ENCODE assay signal across 1 cellular context in genomic region chr12:124917841-124918621, GRCh38.
TF ChIP-seq lines count a peak whose summit lies in the region.

No MANE protein-coding gene starts in this region.

TF ChIP-seq in K562, 482 proteins besides CTCF, POLR2A, EP300 and RAD21 (continued from another document):
- TF ChIP-seq, protein P1, sequence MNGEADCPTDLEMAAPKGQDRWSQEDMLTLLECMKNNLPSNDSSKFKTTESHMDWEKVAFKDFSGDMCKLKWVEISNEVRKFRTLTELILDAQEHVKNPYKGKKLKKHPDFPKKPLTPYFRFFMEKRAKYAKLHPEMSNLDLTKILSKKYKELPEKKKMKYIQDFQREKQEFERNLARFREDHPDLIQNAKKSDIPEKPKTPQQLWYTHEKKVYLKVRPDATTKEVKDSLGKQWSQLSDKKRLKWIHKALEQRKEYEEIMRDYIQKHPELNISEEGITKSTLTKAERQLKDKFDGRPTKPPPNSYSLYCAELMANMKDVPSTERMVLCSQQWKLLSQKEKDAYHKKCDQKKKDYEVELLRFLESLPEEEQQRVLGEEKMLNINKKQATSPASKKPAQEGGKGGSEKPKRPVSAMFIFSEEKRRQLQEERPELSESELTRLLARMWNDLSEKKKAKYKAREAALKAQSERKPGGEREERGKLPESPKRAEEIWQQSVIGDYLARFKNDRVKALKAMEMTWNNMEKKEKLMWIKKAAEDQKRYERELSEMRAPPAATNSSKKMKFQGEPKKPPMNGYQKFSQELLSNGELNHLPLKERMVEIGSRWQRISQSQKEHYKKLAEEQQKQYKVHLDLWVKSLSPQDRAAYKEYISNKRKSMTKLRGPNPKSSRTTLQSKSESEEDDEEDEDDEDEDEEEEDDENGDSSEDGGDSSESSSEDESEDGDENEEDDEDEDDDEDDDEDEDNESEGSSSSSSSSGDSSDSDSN (IDR thresholded peaks at IDR 0.05; ENCODE audit: borderline replicate concordance in 1 of 2, low read depth in 2 of 2, low read length in 2 of 2) = no peak
- TF ChIP-seq GABPB1 (CRISPR knock-in tag; IDR thresholded peaks at IDR 0.05) (no peak), SRSF1 (IDR thresholded peaks at IDR 0.05; ENCODE audit: low read depth, low read length) (no peak), RBFOX2 (IDR thresholded peaks at IDR 0.05; ENCODE audit: low read depth, low read length) (0 out of 2 replicates have a peak, but pooled peaks have one; percentile 46), ZNF316 (IDR thresholded peaks at IDR 0.05) (no peak), MXI1 (IDR thresholded peaks at IDR 0.05; ENCODE audit: low read depth, low read length) (no peak), ZC3H11A (IDR thresholded peaks at IDR 0.05; ENCODE audit: low read depth, low read length) (no peak), ZNF644 (tag; IDR thresholded peaks at IDR 0.05; ENCODE audit: low read depth) (peak; percentile 61; the same call in 1 of the 2 replicates), KDM1A (IDR thresholded peaks at IDR 0.05) (no peak), TCF7 (IDR thresholded peaks at IDR 0.05; ENCODE audit: borderline replicate concordance) (no peak), YY1 (IDR thresholded peaks at IDR 0.05; ENCODE audit: borderline replicate concordance in 1 of 3, control insufficient read depth in 1 of 3, extremely low read depth in 1 of 3, insufficient read depth in 3 of 3, insufficient read length in 1 of 3, insufficient replicate concordance in 2 of 3, low read depth in 1 of 3, low read length in 2 of 3) (peak in 1 of 3 experiments; percentile 8), NCOA1 (IDR thresholded peaks at IDR 0.05; ENCODE audit: low read depth) (no peak), BRD9 (IDR thresholded peaks at IDR 0.05; ENCODE audit: low read depth, partially characterized antibody) (peak; percentile 76), EZH2 (IDR thresholded peaks at IDR 0.05; ENCODE audit: borderline replicate concordance, low read depth, low read length) (no peak), ZNF175 (CRISPR knock-in tag; IDR thresholded peaks at IDR 0.05; ENCODE audit: low read depth) (peak; percentile 53; the same call in 1 of the 2 replicates), HIVEP1 (CRISPR knock-in tag; IDR thresholded peaks at IDR 0.05) (no peak), NR2C1 (IDR thresholded peaks at IDR 0.05) (no peak), NR2C1 (tag; IDR thresholded peaks at IDR 0.05) (0 out of 2 replicates have a peak, but pooled peaks have one; percentile 11), PRDM10 (IDR thresholded peaks at IDR 0.05; ENCODE audit: partially characterized antibody) (peak; percentile 13), ZKSCAN8 (CRISPR knock-in tag; IDR thresholded peaks at IDR 0.05) (peak; percentile 64; the same call in 1 of the 2 replicates), FOXO4 (CRISPR knock-in tag; IDR thresholded peaks at IDR 0.05) (0 out of 2 replicates have a peak, but pooled peaks have one; percentile 46), OTX1 (CRISPR knock-in tag; IDR thresholded peaks at IDR 0.05) (no peak), ZNF143 (CRISPR knock-in tag; IDR thresholded peaks at IDR 0.05) (no peak), SIRT6 (IDR thresholded peaks at IDR 0.05; ENCODE audit: low read depth, low read length) (no peak), HDAC6 (IDR thresholded peaks at IDR 0.05; ENCODE audit: low read depth, low read length) (no peak), MYC (IDR thresholded peaks at IDR 0.05; ENCODE audit: low read depth, low read length) (no peak), MYC (CRISPR knock-in tag; IDR thresholded peaks at IDR 0.05; ENCODE audit: borderline replicate concordance, low read depth) (no peak), ZNF431 (CRISPR knock-in tag; IDR thresholded peaks at IDR 0.05) (no peak), GABPA (tag; conservative IDR thresholded peaks at IDR 0.05; ENCODE audit: low read depth) (peak; percentile 81), SLC30A9 (CRISPR knock-in tag; IDR thresholded peaks at IDR 0.05) (no peak), ETS2 (tag; IDR thresholded peaks at IDR 0.05; ENCODE audit: borderline replicate concordance, poor library complexity, severe bottlenecking) (peak; percentile 15), TEAD1 (CRISPR knock-in tag; IDR thresholded peaks at IDR 0.05) (0 out of 4 replicates have a peak, but pooled peaks of 1 of the 2 experiments have one; percentile 38), SNIP1 (IDR thresholded peaks at IDR 0.05; ENCODE audit: low read depth) (no peak)
- TF ChIP-seq, protein P2, sequence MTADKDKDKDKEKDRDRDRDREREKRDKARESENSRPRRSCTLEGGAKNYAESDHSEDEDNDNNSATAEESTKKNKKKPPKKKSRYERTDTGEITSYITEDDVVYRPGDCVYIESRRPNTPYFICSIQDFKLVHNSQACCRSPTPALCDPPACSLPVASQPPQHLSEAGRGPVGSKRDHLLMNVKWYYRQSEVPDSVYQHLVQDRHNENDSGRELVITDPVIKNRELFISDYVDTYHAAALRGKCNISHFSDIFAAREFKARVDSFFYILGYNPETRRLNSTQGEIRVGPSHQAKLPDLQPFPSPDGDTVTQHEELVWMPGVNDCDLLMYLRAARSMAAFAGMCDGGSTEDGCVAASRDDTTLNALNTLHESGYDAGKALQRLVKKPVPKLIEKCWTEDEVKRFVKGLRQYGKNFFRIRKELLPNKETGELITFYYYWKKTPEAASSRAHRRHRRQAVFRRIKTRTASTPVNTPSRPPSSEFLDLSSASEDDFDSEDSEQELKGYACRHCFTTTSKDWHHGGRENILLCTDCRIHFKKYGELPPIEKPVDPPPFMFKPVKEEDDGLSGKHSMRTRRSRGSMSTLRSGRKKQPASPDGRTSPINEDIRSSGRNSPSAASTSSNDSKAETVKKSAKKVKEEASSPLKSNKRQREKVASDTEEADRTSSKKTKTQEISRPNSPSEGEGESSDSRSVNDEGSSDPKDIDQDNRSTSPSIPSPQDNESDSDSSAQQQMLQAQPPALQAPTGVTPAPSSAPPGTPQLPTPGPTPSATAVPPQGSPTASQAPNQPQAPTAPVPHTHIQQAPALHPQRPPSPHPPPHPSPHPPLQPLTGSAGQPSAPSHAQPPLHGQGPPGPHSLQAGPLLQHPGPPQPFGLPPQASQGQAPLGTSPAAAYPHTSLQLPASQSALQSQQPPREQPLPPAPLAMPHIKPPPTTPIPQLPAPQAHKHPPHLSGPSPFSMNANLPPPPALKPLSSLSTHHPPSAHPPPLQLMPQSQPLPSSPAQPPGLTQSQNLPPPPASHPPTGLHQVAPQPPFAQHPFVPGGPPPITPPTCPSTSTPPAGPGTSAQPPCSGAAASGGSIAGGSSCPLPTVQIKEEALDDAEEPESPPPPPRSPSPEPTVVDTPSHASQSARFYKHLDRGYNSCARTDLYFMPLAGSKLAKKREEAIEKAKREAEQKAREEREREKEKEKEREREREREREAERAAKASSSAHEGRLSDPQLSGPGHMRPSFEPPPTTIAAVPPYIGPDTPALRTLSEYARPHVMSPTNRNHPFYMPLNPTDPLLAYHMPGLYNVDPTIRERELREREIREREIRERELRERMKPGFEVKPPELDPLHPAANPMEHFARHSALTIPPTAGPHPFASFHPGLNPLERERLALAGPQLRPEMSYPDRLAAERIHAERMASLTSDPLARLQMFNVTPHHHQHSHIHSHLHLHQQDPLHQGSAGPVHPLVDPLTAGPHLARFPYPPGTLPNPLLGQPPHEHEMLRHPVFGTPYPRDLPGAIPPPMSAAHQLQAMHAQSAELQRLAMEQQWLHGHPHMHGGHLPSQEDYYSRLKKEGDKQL (CRISPR knock-in tag; IDR thresholded peaks at IDR 0.05; ENCODE audit: borderline replicate concordance) = no peak
- TF ChIP-seq, protein P3, sequence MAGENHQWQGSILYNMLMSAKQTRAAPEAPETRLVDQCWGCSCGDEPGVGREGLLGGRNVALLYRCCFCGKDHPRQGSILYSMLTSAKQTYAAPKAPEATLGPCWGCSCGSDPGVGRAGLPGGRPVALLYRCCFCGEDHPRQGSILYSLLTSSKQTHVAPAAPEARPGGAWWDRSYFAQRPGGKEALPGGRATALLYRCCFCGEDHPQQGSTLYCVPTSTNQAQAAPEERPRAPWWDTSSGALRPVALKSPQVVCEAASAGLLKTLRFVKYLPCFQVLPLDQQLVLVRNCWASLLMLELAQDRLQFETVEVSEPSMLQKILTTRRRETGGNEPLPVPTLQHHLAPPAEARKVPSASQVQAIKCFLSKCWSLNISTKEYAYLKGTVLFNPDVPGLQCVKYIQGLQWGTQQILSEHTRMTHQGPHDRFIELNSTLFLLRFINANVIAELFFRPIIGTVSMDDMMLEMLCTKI (IDR thresholded peaks at IDR 0.05; ENCODE audit: partially characterized antibody) = no peak
- TF ChIP-seq, protein P4, sequence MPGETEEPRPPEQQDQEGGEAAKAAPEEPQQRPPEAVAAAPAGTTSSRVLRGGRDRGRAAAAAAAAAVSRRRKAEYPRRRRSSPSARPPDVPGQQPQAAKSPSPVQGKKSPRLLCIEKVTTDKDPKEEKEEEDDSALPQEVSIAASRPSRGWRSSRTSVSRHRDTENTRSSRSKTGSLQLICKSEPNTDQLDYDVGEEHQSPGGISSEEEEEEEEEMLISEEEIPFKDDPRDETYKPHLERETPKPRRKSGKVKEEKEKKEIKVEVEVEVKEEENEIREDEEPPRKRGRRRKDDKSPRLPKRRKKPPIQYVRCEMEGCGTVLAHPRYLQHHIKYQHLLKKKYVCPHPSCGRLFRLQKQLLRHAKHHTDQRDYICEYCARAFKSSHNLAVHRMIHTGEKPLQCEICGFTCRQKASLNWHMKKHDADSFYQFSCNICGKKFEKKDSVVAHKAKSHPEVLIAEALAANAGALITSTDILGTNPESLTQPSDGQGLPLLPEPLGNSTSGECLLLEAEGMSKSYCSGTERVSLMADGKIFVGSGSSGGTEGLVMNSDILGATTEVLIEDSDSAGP (CRISPR knock-in tag; IDR thresholded peaks at IDR 0.05) = no peak
- TF ChIP-seq, protein P5, sequence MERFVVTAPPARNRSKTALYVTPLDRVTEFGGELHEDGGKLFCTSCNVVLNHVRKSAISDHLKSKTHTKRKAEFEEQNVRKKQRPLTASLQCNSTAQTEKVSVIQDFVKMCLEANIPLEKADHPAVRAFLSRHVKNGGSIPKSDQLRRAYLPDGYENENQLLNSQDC (CRISPR knock-in tag; IDR thresholded peaks at IDR 0.05) = 0 out of 2 replicates have a peak, but pooled peaks have one; percentile 29
- TF ChIP-seq, protein P6, sequence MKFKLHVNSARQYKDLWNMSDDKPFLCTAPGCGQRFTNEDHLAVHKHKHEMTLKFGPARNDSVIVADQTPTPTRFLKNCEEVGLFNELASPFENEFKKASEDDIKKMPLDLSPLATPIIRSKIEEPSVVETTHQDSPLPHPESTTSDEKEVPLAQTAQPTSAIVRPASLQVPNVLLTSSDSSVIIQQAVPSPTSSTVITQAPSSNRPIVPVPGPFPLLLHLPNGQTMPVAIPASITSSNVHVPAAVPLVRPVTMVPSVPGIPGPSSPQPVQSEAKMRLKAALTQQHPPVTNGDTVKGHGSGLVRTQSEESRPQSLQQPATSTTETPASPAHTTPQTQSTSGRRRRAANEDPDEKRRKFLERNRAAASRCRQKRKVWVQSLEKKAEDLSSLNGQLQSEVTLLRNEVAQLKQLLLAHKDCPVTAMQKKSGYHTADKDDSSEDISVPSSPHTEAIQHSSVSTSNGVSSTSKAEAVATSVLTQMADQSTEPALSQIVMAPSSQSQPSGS (CRISPR knock-in tag; IDR thresholded peaks at IDR 0.05) = no peak
TF ChIP-seq in K562: peak in this region for 29.
